Comparison of ENCODE assay signal across 26 cellular contexts in genomic region chr7:35474100-35474499, GRCh38.
"Had no signal": no experiment of that assay in that cellular context is flagged by ENCODE, and none has a peak within 500 bp of the region (broad histone marks: within the 10 kb centered on the region; RNA-seq: fewer than 3 reads in every experiment).

No MANE protein-coding gene starts in this region.

- H2AFZ ChIP-seq: hepatocyte had no signal

- H3K27me3 ChIP-seq: colonic mucosa, esophagus squamous epithelium, gastroesophageal sphincter, heart left ventricle, hepatocyte, left lung had no signal

- H3K36me3 ChIP-seq: colonic mucosa, esophagus squamous epithelium, gastroesophageal sphincter, heart left ventricle, left lung, lower lobe of right lung had no signal

- H3K4me1 Mint-ChIP-seq: immature natural killer cell; memory B cell; naive thymus-derived CD4-positive, alpha-beta T cell had no signal

- H3K4me3 ChIP-seq: colonic mucosa, esophagus squamous epithelium, gastroesophageal sphincter, heart left ventricle, hepatocyte, left lung, lower lobe of right lung had no signal

- H3K27ac Mint-ChIP-seq: dendritic cell treated with granulocyte-macrophage colony-stimulating factor and Interleukin-4, amounts not matched to agents 40 ng/mL and 50 ng/mL, for 4 days; effector memory CD8-positive, alpha-beta T cell; endodermal cell; immature natural killer cell; memory B cell; naive thymus-derived CD4-positive, alpha-beta T cell had no signal

- H3K36me3 Mint-ChIP-seq: immature natural killer cell, memory B cell had no signal

- H3K4me3 Mint-ChIP-seq: dendritic cell treated with granulocyte-macrophage colony-stimulating factor and Interleukin-4, amounts not matched to agents 40 ng/mL and 50 ng/mL, for 4 days; effector memory CD8-positive, alpha-beta T cell; endodermal cell; immature natural killer cell; memory B cell; naive thymus-derived CD4-positive, alpha-beta T cell had no signal

- H3K9me3 ChIP-seq: colonic mucosa, esophagus squamous epithelium had no signal

- DNase-seq: colonic mucosa; cortex of kidney; effector CD8-positive, alpha-beta T cell; effector memory CD8-positive, alpha-beta T cell; erythroblast; esophagus squamous epithelium; foreskin fibroblast; heart left ventricle; hypothalamus; immature natural killer cell; left cardiac atrium; left lung; left ventricle myocardium superior; lower lobe of right lung; mesendoderm; midbrain; naive thymus-derived CD4-positive, alpha-beta T cell had no signal

- ATAC-seq: effector memory CD8-positive, alpha-beta T cell; esophagus mucosa; gastroesophageal sphincter; heart left ventricle; left cardiac atrium; left lung; left ventricle myocardium superior; lower lobe of right lung; naive thymus-derived CD4-positive, alpha-beta T cell had no signal

- H3K4me2 ChIP-seq: hepatocyte had no signal

- H3K27ac ChIP-seq: colonic mucosa, epithelial cell of prostate, esophagus squamous epithelium, gastroesophageal sphincter, heart left ventricle, hepatocyte, left lung, lower lobe of right lung had no signal

- H3K79me2 ChIP-seq: hepatocyte had no signal

- H3K4me1 ChIP-seq: colonic mucosa, esophagus squamous epithelium, gastroesophageal sphincter, heart left ventricle, left lung, lower lobe of right lung had no signal

- FAIRE-seq: endometrium, keratinocyte had no signal
